In the genomic region with DNA sequence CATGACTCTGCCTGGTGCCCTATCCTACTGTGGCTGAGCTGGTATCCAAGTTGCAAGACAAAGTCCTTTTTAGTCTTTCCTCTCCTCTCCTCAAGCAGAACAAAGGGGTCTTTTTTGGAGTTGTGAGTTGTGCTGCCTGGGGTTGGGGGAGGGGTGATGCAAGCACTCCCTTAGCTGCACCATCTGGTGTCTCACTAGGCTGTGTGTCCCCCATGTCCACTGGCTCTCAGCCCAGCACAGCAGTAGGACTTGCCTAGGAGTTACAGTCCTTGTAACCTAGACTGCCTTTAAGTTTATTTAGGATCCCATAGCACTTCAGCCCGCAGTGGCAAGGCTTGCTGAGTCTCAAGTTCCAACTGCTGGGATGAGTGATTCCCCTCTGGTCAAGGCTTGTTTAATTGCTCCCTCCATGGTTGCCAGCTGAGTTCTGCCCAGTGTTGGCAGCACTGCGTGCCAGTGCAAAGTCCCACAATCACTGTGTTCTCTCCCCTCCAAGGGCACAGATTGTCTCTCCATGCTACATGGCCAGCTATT, we compare ENCODE assay signal across 1 cellular context.
A peak's percentile ranks its signal among the peaks of the same experiment; 100 is the strongest.
TF ChIP-seq lines count a peak whose summit lies in the region.

No MANE protein-coding gene starts in this region.

TF ChIP-seq in HepG2, 621 proteins besides CTCF, POLR2A, EP300 and RAD21:
- no peak for TF ChIP-seq KLF13 (CRISPR knock-in tag; IDR thresholded peaks at IDR 0.05)
- TF ChIP-seq ZNF563 (CRISPR knock-in tag; IDR thresholded peaks at IDR 0.05): peak; percentile 65; the same call in 1 of the 2 replicates
- TF ChIP-seq, protein P1, sequence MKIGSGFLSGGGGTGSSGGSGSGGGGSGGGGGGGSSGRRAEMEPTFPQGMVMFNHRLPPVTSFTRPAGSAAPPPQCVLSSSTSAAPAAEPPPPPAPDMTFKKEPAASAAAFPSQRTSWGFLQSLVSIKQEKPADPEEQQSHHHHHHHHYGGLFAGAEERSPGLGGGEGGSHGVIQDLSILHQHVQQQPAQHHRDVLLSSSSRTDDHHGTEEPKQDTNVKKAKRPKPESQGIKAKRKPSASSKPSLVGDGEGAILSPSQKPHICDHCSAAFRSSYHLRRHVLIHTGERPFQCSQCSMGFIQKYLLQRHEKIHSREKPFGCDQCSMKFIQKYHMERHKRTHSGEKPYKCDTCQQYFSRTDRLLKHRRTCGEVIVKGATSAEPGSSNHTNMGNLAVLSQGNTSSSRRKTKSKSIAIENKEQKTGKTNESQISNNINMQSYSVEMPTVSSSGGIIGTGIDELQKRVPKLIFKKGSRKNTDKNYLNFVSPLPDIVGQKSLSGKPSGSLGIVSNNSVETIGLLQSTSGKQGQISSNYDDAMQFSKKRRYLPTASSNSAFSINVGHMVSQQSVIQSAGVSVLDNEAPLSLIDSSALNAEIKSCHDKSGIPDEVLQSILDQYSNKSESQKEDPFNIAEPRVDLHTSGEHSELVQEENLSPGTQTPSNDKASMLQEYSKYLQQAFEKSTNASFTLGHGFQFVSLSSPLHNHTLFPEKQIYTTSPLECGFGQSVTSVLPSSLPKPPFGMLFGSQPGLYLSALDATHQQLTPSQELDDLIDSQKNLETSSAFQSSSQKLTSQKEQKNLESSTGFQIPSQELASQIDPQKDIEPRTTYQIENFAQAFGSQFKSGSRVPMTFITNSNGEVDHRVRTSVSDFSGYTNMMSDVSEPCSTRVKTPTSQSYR (CRISPR knock-in tag; IDR thresholded peaks at IDR 0.05; ENCODE audit: borderline replicate concordance): peak; percentile 86
- TF ChIP-seq, protein P2, sequence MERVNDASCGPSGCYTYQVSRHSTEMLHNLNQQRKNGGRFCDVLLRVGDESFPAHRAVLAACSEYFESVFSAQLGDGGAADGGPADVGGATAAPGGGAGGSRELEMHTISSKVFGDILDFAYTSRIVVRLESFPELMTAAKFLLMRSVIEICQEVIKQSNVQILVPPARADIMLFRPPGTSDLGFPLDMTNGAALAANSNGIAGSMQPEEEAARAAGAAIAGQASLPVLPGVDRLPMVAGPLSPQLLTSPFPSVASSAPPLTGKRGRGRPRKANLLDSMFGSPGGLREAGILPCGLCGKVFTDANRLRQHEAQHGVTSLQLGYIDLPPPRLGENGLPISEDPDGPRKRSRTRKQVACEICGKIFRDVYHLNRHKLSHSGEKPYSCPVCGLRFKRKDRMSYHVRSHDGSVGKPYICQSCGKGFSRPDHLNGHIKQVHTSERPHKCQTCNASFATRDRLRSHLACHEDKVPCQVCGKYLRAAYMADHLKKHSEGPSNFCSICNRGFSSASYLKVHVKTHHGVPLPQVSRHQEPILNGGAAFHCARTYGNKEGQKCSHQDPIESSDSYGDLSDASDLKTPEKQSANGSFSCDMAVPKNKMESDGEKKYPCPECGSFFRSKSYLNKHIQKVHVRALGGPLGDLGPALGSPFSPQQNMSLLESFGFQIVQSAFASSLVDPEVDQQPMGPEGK (CRISPR knock-in tag; IDR thresholded peaks at IDR 0.05): no peak
- TF ChIP-seq ZNF709 (CRISPR knock-in tag; IDR thresholded peaks at IDR 0.05): 0 out of 2 replicates have a peak, but pooled peaks have one; percentile 42
- no peak for TF ChIP-seq ZNF292 (CRISPR knock-in tag; IDR thresholded peaks at IDR 0.05; ENCODE audit: borderline replicate concordance, low read depth)
